In the genomic region with DNA sequence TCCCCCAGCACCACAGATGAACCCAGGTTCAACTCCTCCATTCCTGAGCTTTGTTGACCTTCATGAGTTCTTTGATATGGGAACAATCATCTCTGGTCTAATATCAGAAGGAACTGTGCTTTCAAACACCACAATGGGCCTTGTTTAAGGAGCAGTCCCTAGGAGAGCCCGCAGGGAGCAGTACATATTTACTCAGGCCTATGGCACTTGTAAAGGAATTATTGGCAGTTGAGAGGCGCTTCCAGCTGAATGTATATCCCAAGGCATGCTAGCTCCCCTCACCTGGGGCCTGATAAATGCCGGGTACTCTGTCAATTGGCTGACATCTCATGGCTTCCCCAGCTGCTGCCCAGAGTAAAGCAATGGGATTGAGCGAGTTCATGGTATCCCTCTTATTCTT, we compare ENCODE assay signal across 1 cellular context.
A peak's percentile ranks its signal among the peaks of the same experiment; 100 is the strongest.
TF ChIP-seq lines count a peak whose summit lies in the region.

No MANE protein-coding gene starts in this region.

TF ChIP-seq in HepG2, 621 proteins besides CTCF, POLR2A, EP300 and RAD21 (continued from another document and continues in another):
- TF ChIP-seq JUND (CRISPR knock-in tag; IDR thresholded peaks at IDR 0.05) (no peak), RXRA (CRISPR knock-in tag; IDR thresholded peaks at IDR 0.05) (no peak), HDAC2 (CRISPR knock-in tag; IDR thresholded peaks at IDR 0.05) (peak; percentile 26; the same call in 1 of the 2 replicates), BRD4 (CRISPR knock-in tag; IDR thresholded peaks at IDR 0.05) (no peak), SMC3 (IDR thresholded peaks at IDR 0.05; ENCODE audit: low read length) (peak; percentile 97), ZNF747 (CRISPR knock-in tag; IDR thresholded peaks at IDR 0.05; ENCODE audit: borderline replicate concordance) (no peak), ZNF792 (CRISPR knock-in tag; IDR thresholded peaks at IDR 0.05) (peak; percentile 31; the same call in 1 of the 2 replicates), ZFAT (CRISPR knock-in tag; conservative IDR thresholded peaks at IDR 0.05) (no peak), ERF (CRISPR knock-in tag; IDR thresholded peaks at IDR 0.05) (peak; percentile 51; the same call in 1 of the 2 replicates), PAWR (CRISPR knock-in tag; IDR thresholded peaks at IDR 0.05; ENCODE audit: borderline replicate concordance) (no peak), GATAD2A (CRISPR knock-in tag; IDR thresholded peaks at IDR 0.05) (peak; percentile 41), ZNF430 (CRISPR knock-in tag; IDR thresholded peaks at IDR 0.05) (no peak), TCF7L2 (IDR thresholded peaks at IDR 0.05; ENCODE audit: low read depth, low read length) (no peak), KLF13 (CRISPR knock-in tag; IDR thresholded peaks at IDR 0.05) (no peak), ZFX (CRISPR knock-in tag; IDR thresholded peaks at IDR 0.05; ENCODE audit: low read depth) (peak; percentile 50; the same call in 1 of the 2 replicates), THAP11 (CRISPR knock-in tag; IDR thresholded peaks at IDR 0.05) (0 out of 2 replicates have a peak, but pooled peaks have one; percentile 23), TBP (CRISPR knock-in tag; IDR thresholded peaks at IDR 0.05) (no peak), ELF1 (CRISPR knock-in tag; IDR thresholded peaks at IDR 0.05) (no peak), FOXK1 (CRISPR knock-in tag; IDR thresholded peaks at IDR 0.05; ENCODE audit: borderline replicate concordance, low read depth) (no peak; the same call in 1 of the 2 replicates), ZNF850 (CRISPR knock-in tag; conservative IDR thresholded peaks at IDR 0.05) (0 out of 2 replicates have a peak, but pooled peaks have one; percentile 38), ZNF160 (CRISPR knock-in tag; IDR thresholded peaks at IDR 0.05) (no peak)
- TF ChIP-seq, protein P1, sequence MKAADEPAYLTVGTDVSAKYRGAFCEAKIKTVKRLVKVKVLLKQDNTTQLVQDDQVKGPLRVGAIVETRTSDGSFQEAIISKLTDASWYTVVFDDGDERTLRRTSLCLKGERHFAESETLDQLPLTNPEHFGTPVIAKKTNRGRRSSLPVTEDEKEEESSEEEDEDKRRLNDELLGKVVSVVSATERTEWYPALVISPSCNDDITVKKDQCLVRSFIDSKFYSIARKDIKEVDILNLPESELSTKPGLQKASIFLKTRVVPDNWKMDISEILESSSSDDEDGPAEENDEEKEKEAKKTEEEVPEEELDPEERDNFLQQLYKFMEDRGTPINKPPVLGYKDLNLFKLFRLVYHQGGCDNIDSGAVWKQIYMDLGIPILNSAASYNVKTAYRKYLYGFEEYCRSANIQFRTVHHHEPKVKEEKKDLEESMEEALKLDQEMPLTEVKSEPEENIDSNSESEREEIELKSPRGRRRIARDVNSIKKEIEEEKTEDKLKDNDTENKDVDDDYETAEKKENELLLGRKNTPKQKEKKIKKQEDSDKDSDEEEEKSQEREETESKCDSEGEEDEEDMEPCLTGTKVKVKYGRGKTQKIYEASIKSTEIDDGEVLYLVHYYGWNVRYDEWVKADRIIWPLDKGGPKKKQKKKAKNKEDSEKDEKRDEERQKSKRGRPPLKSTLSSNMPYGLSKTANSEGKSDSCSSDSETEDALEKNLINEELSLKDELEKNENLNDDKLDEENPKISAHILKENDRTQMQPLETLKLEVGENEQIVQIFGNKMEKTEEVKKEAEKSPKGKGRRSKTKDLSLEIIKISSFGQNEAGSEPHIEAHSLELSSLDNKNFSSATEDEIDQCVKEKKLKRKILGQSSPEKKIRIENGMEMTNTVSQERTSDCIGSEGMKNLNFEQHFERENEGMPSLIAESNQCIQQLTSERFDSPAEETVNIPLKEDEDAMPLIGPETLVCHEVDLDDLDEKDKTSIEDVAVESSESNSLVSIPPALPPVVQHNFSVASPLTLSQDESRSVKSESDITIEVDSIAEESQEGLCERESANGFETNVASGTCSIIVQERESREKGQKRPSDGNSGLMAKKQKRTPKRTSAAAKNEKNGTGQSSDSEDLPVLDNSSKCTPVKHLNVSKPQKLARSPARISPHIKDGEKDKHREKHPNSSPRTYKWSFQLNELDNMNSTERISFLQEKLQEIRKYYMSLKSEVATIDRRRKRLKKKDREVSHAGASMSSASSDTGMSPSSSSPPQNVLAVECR (CRISPR knock-in tag; IDR thresholded peaks at IDR 0.05; ENCODE audit: borderline replicate concordance) = no peak
- TF ChIP-seq, protein P2, sequence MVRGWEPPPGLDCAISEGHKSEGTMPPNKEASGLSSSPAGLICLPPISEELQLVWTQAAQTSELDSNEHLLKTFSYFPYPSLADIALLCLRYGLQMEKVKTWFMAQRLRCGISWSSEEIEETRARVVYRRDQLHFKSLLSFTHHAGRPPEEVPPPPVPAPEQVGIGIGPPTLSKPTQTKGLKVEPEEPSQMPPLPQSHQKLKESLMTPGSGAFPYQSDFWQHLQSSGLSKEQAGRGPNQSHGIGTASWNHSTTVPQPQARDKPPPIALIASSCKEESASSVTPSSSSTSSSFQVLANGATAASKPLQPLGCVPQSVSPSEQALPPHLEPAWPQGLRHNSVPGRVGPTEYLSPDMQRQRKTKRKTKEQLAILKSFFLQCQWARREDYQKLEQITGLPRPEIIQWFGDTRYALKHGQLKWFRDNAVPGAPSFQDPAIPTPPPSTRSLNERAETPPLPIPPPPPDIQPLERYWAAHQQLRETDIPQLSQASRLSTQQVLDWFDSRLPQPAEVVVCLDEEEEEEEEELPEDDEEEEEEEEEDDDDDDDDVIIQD (CRISPR knock-in tag; IDR thresholded peaks at IDR 0.05; ENCODE audit: low read depth) = no peak
- TF ChIP-seq, protein P3, sequence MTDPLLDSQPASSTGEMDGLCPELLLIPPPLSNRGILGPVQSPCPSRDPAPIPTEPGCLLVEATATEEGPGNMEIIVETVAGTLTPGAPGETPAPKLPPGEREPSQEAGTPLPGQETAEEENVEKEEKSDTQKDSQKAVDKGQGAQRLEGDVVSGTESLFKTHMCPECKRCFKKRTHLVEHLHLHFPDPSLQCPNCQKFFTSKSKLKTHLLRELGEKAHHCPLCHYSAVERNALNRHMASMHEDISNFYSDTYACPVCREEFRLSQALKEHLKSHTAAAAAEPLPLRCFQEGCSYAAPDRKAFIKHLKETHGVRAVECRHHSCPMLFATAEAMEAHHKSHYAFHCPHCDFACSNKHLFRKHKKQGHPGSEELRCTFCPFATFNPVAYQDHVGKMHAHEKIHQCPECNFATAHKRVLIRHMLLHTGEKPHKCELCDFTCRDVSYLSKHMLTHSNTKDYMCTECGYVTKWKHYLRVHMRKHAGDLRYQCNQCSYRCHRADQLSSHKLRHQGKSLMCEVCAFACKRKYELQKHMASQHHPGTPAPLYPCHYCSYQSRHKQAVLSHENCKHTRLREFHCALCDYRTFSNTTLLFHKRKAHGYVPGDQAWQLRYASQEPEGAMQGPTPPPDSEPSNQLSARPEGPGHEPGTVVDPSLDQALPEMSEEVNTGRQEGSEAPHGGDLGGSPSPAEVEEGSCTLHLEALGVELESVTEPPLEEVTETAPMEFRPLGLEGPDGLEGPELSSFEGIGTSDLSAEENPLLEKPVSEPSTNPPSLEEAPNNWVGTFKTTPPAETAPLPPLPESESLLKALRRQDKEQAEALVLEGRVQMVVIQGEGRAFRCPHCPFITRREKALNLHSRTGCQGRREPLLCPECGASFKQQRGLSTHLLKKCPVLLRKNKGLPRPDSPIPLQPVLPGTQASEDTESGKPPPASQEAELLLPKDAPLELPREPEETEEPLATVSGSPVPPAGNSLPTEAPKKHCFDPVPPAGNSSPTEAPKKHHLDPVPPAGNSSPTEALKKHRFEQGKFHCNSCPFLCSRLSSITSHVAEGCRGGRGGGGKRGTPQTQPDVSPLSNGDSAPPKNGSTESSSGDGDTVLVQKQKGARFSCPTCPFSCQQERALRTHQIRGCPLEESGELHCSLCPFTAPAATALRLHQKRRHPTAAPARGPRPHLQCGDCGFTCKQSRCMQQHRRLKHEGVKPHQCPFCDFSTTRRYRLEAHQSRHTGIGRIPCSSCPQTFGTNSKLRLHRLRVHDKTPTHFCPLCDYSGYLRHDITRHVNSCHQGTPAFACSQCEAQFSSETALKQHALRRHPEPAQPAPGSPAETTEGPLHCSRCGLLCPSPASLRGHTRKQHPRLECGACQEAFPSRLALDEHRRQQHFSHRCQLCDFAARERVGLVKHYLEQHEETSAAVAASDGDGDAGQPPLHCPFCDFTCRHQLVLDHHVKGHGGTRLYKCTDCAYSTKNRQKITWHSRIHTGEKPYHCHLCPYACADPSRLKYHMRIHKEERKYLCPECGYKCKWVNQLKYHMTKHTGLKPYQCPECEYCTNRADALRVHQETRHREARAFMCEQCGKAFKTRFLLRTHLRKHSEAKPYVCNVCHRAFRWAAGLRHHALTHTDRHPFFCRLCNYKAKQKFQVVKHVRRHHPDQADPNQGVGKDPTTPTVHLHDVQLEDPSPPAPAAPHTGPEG (CRISPR knock-in tag; IDR thresholded peaks at IDR 0.05) = no peak
- TF ChIP-seq, protein P4, sequence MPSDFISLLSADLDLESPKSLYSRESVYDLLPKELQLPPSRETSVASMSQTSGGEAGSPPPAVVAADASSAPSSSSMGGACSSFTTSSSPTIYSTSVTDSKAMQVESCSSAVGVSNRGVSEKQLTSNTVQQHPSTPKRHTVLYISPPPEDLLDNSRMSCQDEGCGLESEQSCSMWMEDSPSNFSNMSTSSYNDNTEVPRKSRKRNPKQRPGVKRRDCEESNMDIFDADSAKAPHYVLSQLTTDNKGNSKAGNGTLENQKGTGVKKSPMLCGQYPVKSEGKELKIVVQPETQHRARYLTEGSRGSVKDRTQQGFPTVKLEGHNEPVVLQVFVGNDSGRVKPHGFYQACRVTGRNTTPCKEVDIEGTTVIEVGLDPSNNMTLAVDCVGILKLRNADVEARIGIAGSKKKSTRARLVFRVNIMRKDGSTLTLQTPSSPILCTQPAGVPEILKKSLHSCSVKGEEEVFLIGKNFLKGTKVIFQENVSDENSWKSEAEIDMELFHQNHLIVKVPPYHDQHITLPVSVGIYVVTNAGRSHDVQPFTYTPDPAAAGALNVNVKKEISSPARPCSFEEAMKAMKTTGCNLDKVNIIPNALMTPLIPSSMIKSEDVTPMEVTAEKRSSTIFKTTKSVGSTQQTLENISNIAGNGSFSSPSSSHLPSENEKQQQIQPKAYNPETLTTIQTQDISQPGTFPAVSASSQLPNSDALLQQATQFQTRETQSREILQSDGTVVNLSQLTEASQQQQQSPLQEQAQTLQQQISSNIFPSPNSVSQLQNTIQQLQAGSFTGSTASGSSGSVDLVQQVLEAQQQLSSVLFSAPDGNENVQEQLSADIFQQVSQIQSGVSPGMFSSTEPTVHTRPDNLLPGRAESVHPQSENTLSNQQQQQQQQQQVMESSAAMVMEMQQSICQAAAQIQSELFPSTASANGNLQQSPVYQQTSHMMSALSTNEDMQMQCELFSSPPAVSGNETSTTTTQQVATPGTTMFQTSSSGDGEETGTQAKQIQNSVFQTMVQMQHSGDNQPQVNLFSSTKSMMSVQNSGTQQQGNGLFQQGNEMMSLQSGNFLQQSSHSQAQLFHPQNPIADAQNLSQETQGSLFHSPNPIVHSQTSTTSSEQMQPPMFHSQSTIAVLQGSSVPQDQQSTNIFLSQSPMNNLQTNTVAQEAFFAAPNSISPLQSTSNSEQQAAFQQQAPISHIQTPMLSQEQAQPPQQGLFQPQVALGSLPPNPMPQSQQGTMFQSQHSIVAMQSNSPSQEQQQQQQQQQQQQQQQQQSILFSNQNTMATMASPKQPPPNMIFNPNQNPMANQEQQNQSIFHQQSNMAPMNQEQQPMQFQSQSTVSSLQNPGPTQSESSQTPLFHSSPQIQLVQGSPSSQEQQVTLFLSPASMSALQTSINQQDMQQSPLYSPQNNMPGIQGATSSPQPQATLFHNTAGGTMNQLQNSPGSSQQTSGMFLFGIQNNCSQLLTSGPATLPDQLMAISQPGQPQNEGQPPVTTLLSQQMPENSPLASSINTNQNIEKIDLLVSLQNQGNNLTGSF (CRISPR knock-in tag; IDR thresholded peaks at IDR 0.05) = no peak
- TF ChIP-seq, protein P5, sequence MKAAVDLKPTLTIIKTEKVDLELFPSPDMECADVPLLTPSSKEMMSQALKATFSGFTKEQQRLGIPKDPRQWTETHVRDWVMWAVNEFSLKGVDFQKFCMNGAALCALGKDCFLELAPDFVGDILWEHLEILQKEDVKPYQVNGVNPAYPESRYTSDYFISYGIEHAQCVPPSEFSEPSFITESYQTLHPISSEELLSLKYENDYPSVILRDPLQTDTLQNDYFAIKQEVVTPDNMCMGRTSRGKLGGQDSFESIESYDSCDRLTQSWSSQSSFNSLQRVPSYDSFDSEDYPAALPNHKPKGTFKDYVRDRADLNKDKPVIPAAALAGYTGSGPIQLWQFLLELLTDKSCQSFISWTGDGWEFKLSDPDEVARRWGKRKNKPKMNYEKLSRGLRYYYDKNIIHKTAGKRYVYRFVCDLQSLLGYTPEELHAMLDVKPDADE (CRISPR knock-in tag; IDR thresholded peaks at IDR 0.05) = no peak
- TF ChIP-seq, protein P6, sequence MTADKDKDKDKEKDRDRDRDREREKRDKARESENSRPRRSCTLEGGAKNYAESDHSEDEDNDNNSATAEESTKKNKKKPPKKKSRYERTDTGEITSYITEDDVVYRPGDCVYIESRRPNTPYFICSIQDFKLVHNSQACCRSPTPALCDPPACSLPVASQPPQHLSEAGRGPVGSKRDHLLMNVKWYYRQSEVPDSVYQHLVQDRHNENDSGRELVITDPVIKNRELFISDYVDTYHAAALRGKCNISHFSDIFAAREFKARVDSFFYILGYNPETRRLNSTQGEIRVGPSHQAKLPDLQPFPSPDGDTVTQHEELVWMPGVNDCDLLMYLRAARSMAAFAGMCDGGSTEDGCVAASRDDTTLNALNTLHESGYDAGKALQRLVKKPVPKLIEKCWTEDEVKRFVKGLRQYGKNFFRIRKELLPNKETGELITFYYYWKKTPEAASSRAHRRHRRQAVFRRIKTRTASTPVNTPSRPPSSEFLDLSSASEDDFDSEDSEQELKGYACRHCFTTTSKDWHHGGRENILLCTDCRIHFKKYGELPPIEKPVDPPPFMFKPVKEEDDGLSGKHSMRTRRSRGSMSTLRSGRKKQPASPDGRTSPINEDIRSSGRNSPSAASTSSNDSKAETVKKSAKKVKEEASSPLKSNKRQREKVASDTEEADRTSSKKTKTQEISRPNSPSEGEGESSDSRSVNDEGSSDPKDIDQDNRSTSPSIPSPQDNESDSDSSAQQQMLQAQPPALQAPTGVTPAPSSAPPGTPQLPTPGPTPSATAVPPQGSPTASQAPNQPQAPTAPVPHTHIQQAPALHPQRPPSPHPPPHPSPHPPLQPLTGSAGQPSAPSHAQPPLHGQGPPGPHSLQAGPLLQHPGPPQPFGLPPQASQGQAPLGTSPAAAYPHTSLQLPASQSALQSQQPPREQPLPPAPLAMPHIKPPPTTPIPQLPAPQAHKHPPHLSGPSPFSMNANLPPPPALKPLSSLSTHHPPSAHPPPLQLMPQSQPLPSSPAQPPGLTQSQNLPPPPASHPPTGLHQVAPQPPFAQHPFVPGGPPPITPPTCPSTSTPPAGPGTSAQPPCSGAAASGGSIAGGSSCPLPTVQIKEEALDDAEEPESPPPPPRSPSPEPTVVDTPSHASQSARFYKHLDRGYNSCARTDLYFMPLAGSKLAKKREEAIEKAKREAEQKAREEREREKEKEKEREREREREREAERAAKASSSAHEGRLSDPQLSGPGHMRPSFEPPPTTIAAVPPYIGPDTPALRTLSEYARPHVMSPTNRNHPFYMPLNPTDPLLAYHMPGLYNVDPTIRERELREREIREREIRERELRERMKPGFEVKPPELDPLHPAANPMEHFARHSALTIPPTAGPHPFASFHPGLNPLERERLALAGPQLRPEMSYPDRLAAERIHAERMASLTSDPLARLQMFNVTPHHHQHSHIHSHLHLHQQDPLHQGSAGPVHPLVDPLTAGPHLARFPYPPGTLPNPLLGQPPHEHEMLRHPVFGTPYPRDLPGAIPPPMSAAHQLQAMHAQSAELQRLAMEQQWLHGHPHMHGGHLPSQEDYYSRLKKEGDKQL (CRISPR knock-in tag; IDR thresholded peaks at IDR 0.05; ENCODE audit: low read depth) = no peak
- TF ChIP-seq, protein P7, sequence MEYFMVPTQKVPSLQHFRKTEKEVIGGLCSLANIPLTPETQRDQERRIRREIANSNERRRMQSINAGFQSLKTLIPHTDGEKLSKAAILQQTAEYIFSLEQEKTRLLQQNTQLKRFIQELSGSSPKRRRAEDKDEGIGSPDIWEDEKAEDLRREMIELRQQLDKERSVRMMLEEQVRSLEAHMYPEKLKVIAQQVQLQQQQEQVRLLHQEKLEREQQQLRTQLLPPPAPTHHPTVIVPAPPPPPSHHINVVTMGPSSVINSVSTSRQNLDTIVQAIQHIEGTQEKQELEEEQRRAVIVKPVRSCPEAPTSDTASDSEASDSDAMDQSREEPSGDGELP (IDR thresholded peaks at IDR 0.05; ENCODE audit: borderline replicate concordance, low read depth) = peak; percentile 33; the same call in 1 of the 2 replicates
